In genomic region chr11:61901353-61901858, GRCh38 we compare ENCODE assay signal across 19 cellular contexts. TPM values are rescaled to one million over a fixed set of nuclear protein-coding genes. Genes with fewer than 3 reads are reported as not detected.
DNase-seq lines count a peak whose midpoint lies in the region; ATAC-seq, FAIRE-seq and TF ChIP-seq lines count a peak whose summit lies in the region.
"Had no signal": no experiment of that assay in that cellular context is flagged by ENCODE, and none has a peak within 500 bp of the region (broad histone marks: within the 10 kb centered on the region; RNA-seq: fewer than 3 reads in every experiment).

No MANE protein-coding gene starts in this region.

- H3K27ac ChIP-seq in SK-N-SH (ENCODE audit: low read depth in 2 of 2, low read length in 1 of 2), result no peak overlapping the region
- no peak overlapping the region for H3K27ac ChIP-seq in H1 (ENCODE audit: low read depth, low read length)
- H3K27ac ChIP-seq: PC-9, SJSA1 had no signal

- H3K9me3 ChIP-seq in SK-N-SH (no peaks in the 10 kb centered on the region), H1 (ENCODE audit: insufficient read depth in 2 of 2, low read depth in 1 of 2, low read length in 1 of 2) (no peaks in the 10 kb centered on the region)
- H3K9me3 ChIP-seq: Caco-2, SJSA1 had no signal

- H2BK15ac ChIP-seq in H1 (ENCODE audit: low read length), result no peak overlapping the region

- H2BK5ac ChIP-seq in H1 (ENCODE audit: low read depth, low read length), result no peak overlapping the region

- H4K5ac ChIP-seq in H1 (ENCODE audit: insufficient read length, low read depth, low read length), result no peak overlapping the region

- H2AFZ ChIP-seq in SK-N-SH (ENCODE audit: low read depth) (no peak overlapping the region), H1 (ENCODE audit: low read length) (no peak overlapping the region)
- H2AFZ ChIP-seq: GM23338, PC-9 had no signal

- TF ChIP-seq POLR2A in H1 (IDR thresholded peaks at IDR 0.05; ENCODE audit: control extremely low read depth in 1 of 2, low read depth in 2 of 2, low read length in 2 of 2), result no peak

- H3K27me3 ChIP-seq in SK-N-SH (ENCODE audit: insufficient read depth) (no peaks in the 10 kb centered on the region), H1 (replicated peaks in 1 of 4; ENCODE audit: control insufficient read depth in 3 of 4, extremely low read depth in 1 of 4, insufficient read depth in 3 of 4, low read length in 3 of 4) (no peaks in the 10 kb centered on the region)
- H3K27me3 ChIP-seq: SJSA1 had no signal

- H3K36me3 ChIP-seq in SK-N-SH (replicated peaks in 1 of 2; ENCODE audit: control insufficient read depth in 1 of 2, insufficient read depth in 2 of 2, low read length in 1 of 2), result peaks cover 0 to 8% of the 10 kb centered on the region in 2 experiments
- no peaks in the 10 kb centered on the region for H3K36me3 ChIP-seq in H1 (ENCODE audit: control insufficient read depth in 2 of 4, insufficient read depth in 4 of 4, low read length in 3 of 4)
- H3K36me3 ChIP-seq: SJSA1 had no signal

- peaks cover 12% of the 10 kb centered on the region for H3K27me3 Mint-ChIP-seq in activated naive CD4-positive, alpha-beta T cell treated with anti-CD3 and anti-CD28 coated beads, Interleukin-2, amount 10 ng/mL, durations not matched to agents 7 days and 5 days
- H3K27me3 Mint-ChIP-seq: CD4-positive, alpha-beta T cell had no signal

- TF ChIP-seq EP300 in SK-N-SH (IDR thresholded peaks at IDR 0.05; ENCODE audit: borderline replicate concordance in 1 of 2, low read depth in 1 of 2, low read length in 1 of 2) (no peak), H1 (IDR thresholded peaks at IDR 0.05; ENCODE audit: borderline replicate concordance in 1 of 2, low read depth in 2 of 2, low read length in 2 of 2) (no peak)

- H4K20me1 ChIP-seq in SK-N-SH (ENCODE audit: insufficient read depth) (no peaks in the 10 kb centered on the region), H1 (replicated peaks in 1 of 2; ENCODE audit: control insufficient read depth in 1 of 2, insufficient read depth in 2 of 2, low read length in 2 of 2) (no peaks in the 10 kb centered on the region)

- WGBS in SK-N-SH (ENCODE audit: low lambda C conversion rate), result 85% methylated on average over 4 of the region's 11 CpGs
- 90% methylated on average over 9 of the region's 11 CpGs; no CpG with 5 or more reads in 1 of the 2 experiments for WGBS in H1 (ENCODE audit: extremely low coverage in 1 of 2, insufficient coverage in 1 of 2, insufficient read length in 1 of 2, insufficient replicate concordance in 2 of 2, low coverage in 1 of 2, low lambda C conversion rate in 2 of 2, missing lambda C conversion rate in 1 of 2), 2 experiments

- no peaks in the 10 kb centered on the region for H3K9me2 ChIP-seq in SK-N-SH

- no peak overlapping the region for H3K56ac ChIP-seq in H1 (replicated peaks; ENCODE audit: insufficient read length, low read depth, low read length)

- TF ChIP-seq RAD21 in SK-N-SH (IDR thresholded peaks at IDR 0.05; ENCODE audit: low read length), result peak; percentile 47
- TF ChIP-seq RAD21 in H1 (IDR thresholded peaks at IDR 0.05 in 1 of 2, conservative IDR thresholded peaks at IDR 0.05 in 1 of 2; ENCODE audit: low read depth in 2 of 2, low read length in 2 of 2), result peak; percentile 21 to 43

- TF ChIP-seq CTCF in SK-N-SH (IDR thresholded peaks at IDR 0.05), result no peak
- 0 out of 4 replicates have a peak, but pooled peaks of 1 of the 3 experiments have one; percentile 8 for TF ChIP-seq CTCF in H1 (IDR thresholded peaks at IDR 0.05; ENCODE audit: control extremely low read depth in 1 of 3, insufficient read depth in 1 of 3, low read depth in 1 of 3, low read length in 3 of 3)
- no peak for TF ChIP-seq CTCF in GM10248 (IDR thresholded peaks at IDR 0.05; ENCODE audit: control extremely low read depth, extremely low read depth, low read depth, missing control alignments)

- no peak overlapping the region for H4K91ac ChIP-seq in H1 (replicated peaks; ENCODE audit: insufficient read length, low read length)

- no peak overlapping the region for H3K23ac ChIP-seq in H1 (ENCODE audit: insufficient read length)

- H2BK20ac ChIP-seq in H1 (ENCODE audit: low read length), result no peak overlapping the region

- no peak for FAIRE-seq in H1 (lab: Jason Lieb, UNC)
- FAIRE-seq: GM12892, GM18507 had no signal

- H3K27ac Mint-ChIP-seq in activated naive CD4-positive, alpha-beta T cell treated with anti-CD3 and anti-CD28 coated beads, Interleukin-2, amount 10 ng/mL, durations not matched to agents 7 days and 5 days, result no peak overlapping the region
- H3K27ac Mint-ChIP-seq: CD4-positive, alpha-beta T cell; GM23338 had no signal

- no peak overlapping the region for H2AK5ac ChIP-seq in H1 (ENCODE audit: low read depth, low read length)

- no peaks in the 10 kb centered on the region for H3F3A ChIP-seq in SK-N-SH (replicated peaks; ENCODE audit: insufficient read depth)

- no peaks in the 10 kb centered on the region for H3K23me2 ChIP-seq in H1 (ENCODE audit: low read depth, low read length)

- H4K8ac ChIP-seq in H1 (ENCODE audit: extremely low read depth, insufficient read depth, low read length), result no peak overlapping the region

- no peak overlapping the region for H3K4ac ChIP-seq in H1 (replicated peaks; ENCODE audit: insufficient read length, low read depth, low read length)

- no peak overlapping the region for H2BK120ac ChIP-seq in H1 (replicated peaks; ENCODE audit: low read depth, low read length)

- H3K9ac ChIP-seq in SK-N-SH (no peak overlapping the region), H1 (replicated peaks in 1 of 4; ENCODE audit: extremely low read depth in 1 of 4, low read depth in 3 of 4, low read length in 3 of 4) (no peak overlapping the region)

- no peaks in the 10 kb centered on the region for H3K9me3 Mint-ChIP-seq in activated naive CD4-positive, alpha-beta T cell treated with anti-CD3 and anti-CD28 coated beads, Interleukin-2, amount 10 ng/mL, durations not matched to agents 7 days and 5 days
- H3K9me3 Mint-ChIP-seq: CD4-positive, alpha-beta T cell; GM23338 had no signal

- H3K4me3 ChIP-seq in SK-N-SH (ENCODE audit: low read depth in 2 of 2, low read length in 1 of 2) (no peak overlapping the region), H1 (ENCODE audit: extremely low read depth in 1 of 4, insufficient read depth in 2 of 4, low read depth in 3 of 4, low read length in 4 of 4) (no peak overlapping the region)
- H3K4me3 ChIP-seq: GM23338, PC-9, SJSA1 had no signal

- H3K14ac ChIP-seq in H1 (ENCODE audit: insufficient read length), result no peak overlapping the region

- POLR2A ChIA-PET in SK-N-SH (lab: Yijun Ruan, JAX) (interaction anchor here (0.8 kb wide), 1 partner anchor 22 kb away, joined by 3 read pairs; no protein-coding TSS in a partner anchor), H1 (lab: Charles Lee; ENCODE audit: partially characterized antibody) (interaction anchor here (1.0 to 15.5 kb wide), 5 partner anchors 16 to 207 kb away, joined by 3 to 137 read pairs (median 3); partner anchors contain the start of genes BEST1 and RAB3IL1), GM10248 (lab: Yijun Ruan, JAX) (no interaction called here)

- CTCF ChIA-PET in SK-N-SH (lab: Yijun Ruan, JAX) (interaction anchor here (1.1 to 12.1 kb wide), 8 partner anchors 14 to 207 kb away, joined by 3 to 543 read pairs (median 88); partner anchors contain the start of genes BEST1, FADS2 and RAB3IL1), H1 (lab: Charles Lee; ENCODE audit: partially characterized antibody) (interaction anchor here (0.8 to 23.2 kb wide), 14 partner anchors 9 to 230 kb away, joined by 3 to 658 read pairs (median 50); partner anchors contain the start of genes BEST1 and RAB3IL1), GM10248 (lab: Yijun Ruan, JAX) (interaction anchor here (4.1 to 11.6 kb wide), 8 partner anchors 15 to 208 kb away, joined by 19 to 424 read pairs (median 125); partner anchors contain the start of genes BEST1 and RAB3IL1)
- CTCF ChIA-PET in activated naive CD4-positive, alpha-beta T cell treated with anti-CD3 and anti-CD28 coated beads, Interleukin-2, amount 10 ng/mL, durations not matched to agents 7 days and 5 days (lab: Charles Lee), result interaction anchor here (1.1 to 10.4 kb wide), 4 partner anchors 47 to 206 kb away, joined by 3 to 261 read pairs (median 96); partner anchors contain the start of gene BEST1

- H2BK12ac ChIP-seq in H1 (ENCODE audit: low read depth, low read length), result 0 out of 2 replicates have a peak overlapping the region, but pooled peaks have one; percentile 17

- no peak for DNase-seq in SK-N-SH
- DNase-seq in OCI-M1 (lab: John Stamatoyannopoulos, UW), result peak; percentile 30
- no peak for DNase-seq in H1 (ENCODE audit: low read depth in 1 of 2, low spot score in 2 of 2)
- no peak for DNase-seq in GM10248 (ENCODE audit: extremely low spot score)
- no peak for DNase-seq in activated naive CD4-positive, alpha-beta T cell treated with anti-CD3 and anti-CD28 coated beads, Interleukin-2, amount 10 ng/mL, durations not matched to agents 7 days and 5 days
- DNase-seq: 8988T; Caco-2; CD4-positive, alpha-beta T cell; NCI-H1105 treated with DMSO at 0.1 percent for 48 hours; NCI-H1694; NCI-H2081 treated with DMSO at 0.1 percent for 48 hours; NCI-H748 treated with DMSO at 0.1 percent for 48 hours; PC-9; SW 1271 had no signal

- H3K18ac ChIP-seq in H1 (ENCODE audit: extremely low read depth, low read length), result no peak overlapping the region

- no peaks in the 10 kb centered on the region for H3K4me1 ChIP-seq in SK-N-SH (ENCODE audit: control insufficient read depth in 1 of 2, insufficient read depth in 2 of 2, low read depth in 1 of 2, low read length in 1 of 2)
- H3K4me1 ChIP-seq in H1 (replicated peaks in 1 of 4; ENCODE audit: control insufficient read depth in 3 of 4, insufficient read depth in 4 of 4, low read length in 3 of 4), result peaks cover 0 to 29% (median 11%) of the 10 kb centered on the region in 4 experiments; a peak in 6 of 7 replicates
- H3K4me1 ChIP-seq: Caco-2, SJSA1 had no signal

- no peak overlapping the region for H3K4me2 ChIP-seq in SK-N-SH
- H3K4me2 ChIP-seq in H1 (ENCODE audit: insufficient read depth in 1 of 2, low read depth in 2 of 2, low read length in 2 of 2), result no peak overlapping the region
- H3K4me2 ChIP-seq: GM23338, PC-9 had no signal

- no peak for ATAC-seq in SK-N-SH treated with all-trans-retinoic acid at 6 μM for 48 hours
- ATAC-seq: GM23338 had no signal

- H3K4me1 Mint-ChIP-seq in activated naive CD4-positive, alpha-beta T cell treated with anti-CD3 and anti-CD28 coated beads, Interleukin-2, amount 10 ng/mL, durations not matched to agents 7 days and 5 days, result peaks cover 6% of the 10 kb centered on the region

- no peaks in the 10 kb centered on the region for H3K79me1 ChIP-seq in H1 (ENCODE audit: low read depth, low read length)

- H3K36me3 Mint-ChIP-seq in activated naive CD4-positive, alpha-beta T cell treated with anti-CD3 and anti-CD28 coated beads, Interleukin-2, amount 10 ng/mL, durations not matched to agents 7 days and 5 days, result no peaks in the 10 kb centered on the region

- no peak overlapping the region for H3K4me3 Mint-ChIP-seq in activated naive CD4-positive, alpha-beta T cell treated with anti-CD3 and anti-CD28 coated beads, Interleukin-2, amount 10 ng/mL, durations not matched to agents 7 days and 5 days
- H3K4me3 Mint-ChIP-seq: CD4-positive, alpha-beta T cell; GM23338 had no signal

- H3K79me2 ChIP-seq in SK-N-SH (ENCODE audit: insufficient read depth), result no peaks in the 10 kb centered on the region
- no peaks in the 10 kb centered on the region for H3K79me2 ChIP-seq in H1 (ENCODE audit: control insufficient read depth in 1 of 2, insufficient read depth in 2 of 2, low read length in 2 of 2)

RNA-seq across cellular contexts. Expression of gene FADS3, which starts 10.1 kb away (rescaled TPM):
- polyA plus RNA-seq in SK-N-SH (2012; rRNA removed) (93.3 and 116 TPM in 2 replicates), H1 (2011; rRNA removed) (76.3 and 113 TPM in 2 replicates)
- polyA plus RNA-seq in SK-N-SH (2012; cell fraction: cytosol; rRNA removed), result 20.9 and 32.5 TPM in 2 replicates
- polyA plus RNA-seq in SK-N-SH (2012; cell fraction: nucleus; rRNA removed), result 761 and 764 TPM in 2 replicates
- 40.2 and 43.8 TPM in 2 replicates for total RNA-seq in H1 (2021; fragmentation: NEBNext Ultra II Directional; extraction: Animal tissue kit (Norgen Biotek cat#: 25700))
- 75.7 TPM for polyA plus RNA-seq in H1 (2011; cell fraction: cytosol; rRNA removed)
- polyA plus RNA-seq in H1 (2011; cell fraction: nucleus; rRNA removed), result 349 TPM
- 35.5 to 56.1 TPM (median 47.0 TPM) in 4 replicates for polyA plus RNA-seq in H1 (2012, experiment 1 of 2)
- 45.1 TPM for polyA plus RNA-seq in H1 (2012, experiment 2 of 2)
- 69.5 TPM for polyA plus RNA-seq in H1 (2013, experiment 1 of 2)
- 71.8 TPM for polyA plus RNA-seq in H1 (2013, experiment 2 of 2)
- 31.1 and 40.9 TPM in 2 replicates for polyA minus RNA-seq in H1 (2011; rRNA and poly(A)+ RNA removed)
- 34.5 TPM for polyA minus RNA-seq in H1 (2011; cell fraction: cytosol; rRNA and poly(A)+ RNA removed)
- 39.8 TPM for polyA minus RNA-seq in H1 (2011; cell fraction: nucleus; rRNA and poly(A)+ RNA removed)

RNA-seq across cellular contexts. Expression of gene RAB3IL1, which starts 16.0 kb away (rescaled TPM):
- polyA plus RNA-seq in SK-N-SH (2012; rRNA removed), result 9.8 and 10.2 TPM in 2 replicates
- polyA plus RNA-seq in SK-N-SH (2012; cell fraction: cytosol; rRNA removed), result 4.8 and 7.2 TPM in 2 replicates
- polyA plus RNA-seq in SK-N-SH (2012; cell fraction: nucleus; rRNA removed), result 14.6 and 16.0 TPM in 2 replicates
- total RNA-seq in H1 (2021; fragmentation: NEBNext Ultra II Directional; extraction: Animal tissue kit (Norgen Biotek cat#: 25700)), result 5.7 and 6.8 TPM in 2 replicates
- 7.9 and 10.8 TPM in 2 replicates for polyA plus RNA-seq in H1 (2011; rRNA removed)
- 7.0 TPM for polyA plus RNA-seq in H1 (2011; cell fraction: cytosol; rRNA removed)
- polyA plus RNA-seq in H1 (2011; cell fraction: nucleus; rRNA removed), result 9.4 TPM
- 5.8 to 13.8 TPM (median 7.0 TPM) in 4 replicates for polyA plus RNA-seq in H1 (2012, experiment 1 of 2)
- polyA plus RNA-seq in H1 (2012, experiment 2 of 2), result 62.0 TPM
- polyA plus RNA-seq in H1 (2013, experiment 1 of 2), result 4.5 TPM
- polyA plus RNA-seq in H1 (2013, experiment 2 of 2), result 6.3 TPM
- 3.0 and 3.2 TPM in 2 replicates for polyA minus RNA-seq in H1 (2011; rRNA and poly(A)+ RNA removed)
- polyA minus RNA-seq in H1 (2011; cell fraction: cytosol; rRNA and poly(A)+ RNA removed), result 6.1 TPM
- 4.5 TPM for polyA minus RNA-seq in H1 (2011; cell fraction: nucleus; rRNA and poly(A)+ RNA removed)
- total RNA-seq: CD4-positive, alpha-beta T cell had no signal

RNA-seq across cellular contexts. Expression of gene BEST1, which starts 48.7 kb away (rescaled TPM):
- polyA plus RNA-seq in SK-N-SH (2012; rRNA removed), result 0.30 and 0.47 TPM in 2 replicates
- 0.12 and 0.13 TPM in 2 replicates for polyA plus RNA-seq in SK-N-SH (2012; cell fraction: cytosol; rRNA removed)
- 2.0 and 2.8 TPM in 2 replicates for polyA plus RNA-seq in SK-N-SH (2012; cell fraction: nucleus; rRNA removed)
- total RNA-seq in H1 (2021; fragmentation: NEBNext Ultra II Directional; extraction: Animal tissue kit (Norgen Biotek cat#: 25700)), result 0.22 and 0.23 TPM in 2 replicates
- polyA plus RNA-seq in H1 (2011; rRNA removed), result 0.62 and 1.4 TPM in 2 replicates
- polyA plus RNA-seq in H1 (2011; cell fraction: cytosol; rRNA removed), result 1.7 TPM
- 3.9 TPM for polyA plus RNA-seq in H1 (2011; cell fraction: nucleus; rRNA removed)
- 0.43 to 0.91 TPM (median 0.72 TPM) in 4 replicates for polyA plus RNA-seq in H1 (2012, experiment 1 of 2)
- 1.0 TPM for polyA plus RNA-seq in H1 (2012, experiment 2 of 2)
- polyA plus RNA-seq in H1 (2013, experiment 1 of 2), result 0.08 TPM
- 0.09 TPM for polyA plus RNA-seq in H1 (2013, experiment 2 of 2)
- polyA minus RNA-seq in H1 (2011; rRNA and poly(A)+ RNA removed), result 0.95 and 1.1 TPM in 2 replicates
- 0.81 TPM for polyA minus RNA-seq in H1 (2011; cell fraction: cytosol; rRNA and poly(A)+ RNA removed)
- polyA minus RNA-seq in H1 (2011; cell fraction: nucleus; rRNA and poly(A)+ RNA removed), result 2.9 TPM

Comparison
In these comparisons a context has a peak if more than half of its experiments do, and no peak if none do; other contexts are left out.
1. Of the 17 proteins assayed by ChIP-seq in both H1 and SK-N-SH: peak only in H1: none; only in SK-N-SH: none; in both: RAD21; in neither: 15; mixed calls (peak in some experiments, not most) for 1.